Comparison of ENCODE assay signal across 1 cellular context in genomic region chr1:31243451-31244286, GRCh38.
TF ChIP-seq lines count a peak whose summit lies in the region.

No MANE protein-coding gene starts in this region.

TF ChIP-seq in IMR-90, 13 proteins besides CTCF, POLR2A, EP300 and RAD21:
- no peak for TF ChIP-seq MAFK (IDR thresholded peaks at IDR 0.05; ENCODE audit: low read depth, low read length)
- TF ChIP-seq MXI1 (IDR thresholded peaks at IDR 0.05; ENCODE audit: borderline replicate concordance, low read depth, low read length), result no peak
